In genomic region chr5:60435808-60436207, GRCh38 we compare ENCODE assay signal across 25 cellular contexts.
"Had no signal": no experiment of that assay in that cellular context is flagged by ENCODE, and none has a peak within 500 bp of the region (broad histone marks: within the 10 kb centered on the region; RNA-seq: fewer than 3 reads in every experiment).

No MANE protein-coding gene starts in this region.

- H3K27ac ChIP-seq: ascending aorta, breast epithelium, cardiac muscle cell, colonic mucosa had no signal

- H3K36me3 ChIP-seq: ascending aorta, breast epithelium, cardiac muscle cell, colonic mucosa had no signal

- H3K4me1 ChIP-seq: breast epithelium, colonic mucosa had no signal

- DNase-seq: activated CD4-positive, alpha-beta memory T cell treated with anti-CD3 and anti-CD28 coated beads, Interleukin-2, amount 10 ng/mL, durations not matched to agents 7 days and 5 days; activated CD4-positive, alpha-beta T cell treated with anti-CD3 and anti-CD28 coated beads for 1 hour; activated CD4-positive, alpha-beta T cell treated with anti-CD3 and anti-CD28 coated beads for 4 hours; activated CD4-positive, alpha-beta T cell treated with anti-CD3 and anti-CD28 coated beads, Interleukin-2, amount 10 ng/mL, durations not matched to agents 7 days and 5 days; activated CD4-positive, alpha-beta T cell treated with anti-CD3 and anti-CD28 coated beads, Interleukin-2, amount 50 U/mL, for 4 hours; activated CD4-positive, CD25-positive, alpha-beta regulatory T cell; activated CD8-positive, alpha-beta memory T cell treated with anti-CD3 and anti-CD28 coated beads, Interleukin-2, amount 50 U/mL, for 48 hours; activated gamma-delta T cell; activated naive CD4-positive, alpha-beta T cell; activated naive CD4-positive, alpha-beta T cell treated with anti-CD3 and anti-CD28 coated beads, Interleukin-2, amount 10 ng/mL, durations not matched to agents 7 days and 5 days; activated naive CD8-positive, alpha-beta T cell treated with anti-CD3 and anti-CD28 coated beads, Interleukin-2, amount 10 ng/mL, durations not matched to agents 7 days and 5 days; activated T-cell treated with anti-CD3 and anti-CD28 coated beads for 4 hours; activated T-cell treated with anti-CD3 and anti-CD28 coated beads, Interleukin-2, amount 50 U/mL, for 24 hours; activated T-cell treated with anti-CD3 and anti-CD28 coated beads, Interleukin-2, amount 50 U/mL, for 72 hours; central memory CD4-positive, alpha-beta T cell; cerebellar nuclear complex; colonic mucosa; dorsolateral prefrontal cortex; effector memory CD4-positive, alpha-beta T cell; endodermal cell; foreskin fibroblast; T-helper 2 cell had no signal

- H3K9me3 ChIP-seq: ascending aorta, breast epithelium, colonic mucosa had no signal

- H3K27me3 ChIP-seq: ascending aorta, breast epithelium, cardiac muscle cell, colonic mucosa, dorsolateral prefrontal cortex had no signal

- H3K4me3 ChIP-seq: ascending aorta, breast epithelium, cardiac muscle cell, colonic mucosa, dorsolateral prefrontal cortex had no signal
